8 cellular contexts compared by ENCODE assay signal in genomic region chr7:104923010-104923421, GRCh38.
DNase-seq lines count a peak whose midpoint lies in the region; ATAC-seq, FAIRE-seq and TF ChIP-seq lines count a peak whose summit lies in the region.

No MANE protein-coding gene starts in this region.

- DNase-seq in Caki2 (ENCODE audit: low read depth) (peak; percentile 54), NCI-H82 (lab: John Stamatoyannopoulos, UW) (peak; percentile 93), H1 (ENCODE audit: low read depth in 1 of 2, low spot score in 2 of 2) (peak; percentile 41 to 63)
- peak; percentile 91 for DNase-seq in activated CD8-positive, alpha-beta T cell treated with anti-CD3 and anti-CD28 coated beads for 36 hours
- DNase-seq in stimulated activated naive CD4-positive, alpha-beta T cell treated with Interleukin-2 at 50 U/mL for 16 hours (lab: John Stamatoyannopoulos, UW), result peak; percentile 71

- no peaks in the 10 kb centered on the region for H3K27me3 ChIP-seq in H1 (replicated peaks in 1 of 4; ENCODE audit: control insufficient read depth in 3 of 4, extremely low read depth in 1 of 4, insufficient read depth in 3 of 4, low read length in 3 of 4)
- no peaks in the 10 kb centered on the region for H3K27me3 ChIP-seq in mucosa of rectum (ENCODE audit: control insufficient read depth in 2 of 2, insufficient read depth in 2 of 2, low read length in 2 of 2)

- H3K27ac Mint-ChIP-seq in activated CD8-positive, alpha-beta T cell treated with anti-CD3 and anti-CD28 coated beads for 36 hours, result peak overlapping the region; percentile 52

- H3K23ac ChIP-seq in H1 (ENCODE audit: insufficient read length), result no peak overlapping the region

- peak overlapping the region; percentile 17; the same call in 1 of the 2 replicates for H2AFZ ChIP-seq in H1 (ENCODE audit: low read length)

- no peak overlapping the region for H3K27ac ChIP-seq in H1 (ENCODE audit: low read depth, low read length)
- H3K27ac ChIP-seq in mucosa of rectum (ENCODE audit: low read depth in 2 of 2, low read length in 2 of 2), result peak overlapping the region; percentile 79 to 84

- H3K27me3 Mint-ChIP-seq in activated CD8-positive, alpha-beta T cell treated with anti-CD3 and anti-CD28 coated beads for 36 hours, result no peaks in the 10 kb centered on the region

- intact Hi-C loops in activated CD8-positive, alpha-beta T cell treated with anti-CD3 and anti-CD28 coated beads for 36 hours (cut with micrococcal nuclease), result loop anchor here (2.0 to 5.0 kb wide), 2 partner anchors 58 to 139 kb away; no protein-coding TSS in a partner anchor

- H3K18ac ChIP-seq in H1 (ENCODE audit: extremely low read depth, low read length), result no peak overlapping the region

- H3K79me2 ChIP-seq in H1 (ENCODE audit: control insufficient read depth in 1 of 2, insufficient read depth in 2 of 2, low read length in 2 of 2), result no peaks in the 10 kb centered on the region

- H4K20me1 ChIP-seq in H1 (replicated peaks in 1 of 2; ENCODE audit: control insufficient read depth in 1 of 2, insufficient read depth in 2 of 2, low read length in 2 of 2), result no peaks in the 10 kb centered on the region

- no peaks in the 10 kb centered on the region for H3K23me2 ChIP-seq in H1 (ENCODE audit: low read depth, low read length)

- CTCF ChIA-PET in activated CD8-positive, alpha-beta T cell treated with anti-CD3 and anti-CD28 coated beads for 36 hours (lab: Charles Lee), result interaction anchor here (0.7 to 6.5 kb wide), 11 partner anchors 8 to 512 kb away, joined by 3 to 56 read pairs (median 3); no protein-coding TSS in a partner anchor
- CTCF ChIA-PET in H1 (lab: Charles Lee; ENCODE audit: partially characterized antibody), result interaction anchor here (0.7 to 2.6 kb wide), 12 partner anchors 8 to 571 kb away, joined by 3 to 18 read pairs (median 4); no protein-coding TSS in a partner anchor

- in situ Hi-C loops in Caki2 (cut with HindIII; ENCODE audit: low pct_unique_long_range_greater_than_20kb, low sequenced_read_pairs), result no loop called here

- FAIRE-seq in H1 (lab: Jason Lieb, UNC), result peak; percentile 66

- no peaks in the 10 kb centered on the region for H3K79me1 ChIP-seq in H1 (ENCODE audit: low read depth, low read length)

- no peak overlapping the region for H2BK5ac ChIP-seq in H1 (ENCODE audit: low read depth, low read length)

- H3K36me3 ChIP-seq in H1 (ENCODE audit: control insufficient read depth in 2 of 4, insufficient read depth in 4 of 4, low read length in 3 of 4) (no peaks in the 10 kb centered on the region), mucosa of rectum (ENCODE audit: control insufficient read depth in 2 of 2, insufficient read depth in 2 of 2, low read length in 2 of 2) (no peaks in the 10 kb centered on the region)

- no peak overlapping the region for H4K91ac ChIP-seq in H1 (replicated peaks; ENCODE audit: insufficient read length, low read length)

- H3K14ac ChIP-seq in H1 (ENCODE audit: insufficient read length), result no peak overlapping the region

- ATAC-seq in GM19463 (IDR thresholded peaks at IDR 0.05; ENCODE audit: unreplicated experiment) (peak; percentile 99), HG03558 (IDR thresholded peaks at IDR 0.05; ENCODE audit: extremely low read depth, unreplicated experiment) (peak; percentile 77)
- ATAC-seq in activated CD8-positive, alpha-beta T cell treated with anti-CD3 and anti-CD28 coated beads for 36 hours, result peak; percentile 99

- no peak for TF ChIP-seq EP300 in H1 (IDR thresholded peaks at IDR 0.05; ENCODE audit: borderline replicate concordance in 1 of 2, low read depth in 2 of 2, low read length in 2 of 2)

- H3K56ac ChIP-seq in H1 (replicated peaks; ENCODE audit: insufficient read length, low read depth, low read length), result no peak overlapping the region

- 39% methylated on average over 4 of the region's 4 CpGs; no CpG with 5 or more reads in 1 of the 2 experiments for WGBS in H1 (ENCODE audit: extremely low coverage in 1 of 2, insufficient coverage in 1 of 2, insufficient read length in 1 of 2, insufficient replicate concordance in 2 of 2, low coverage in 1 of 2, low lambda C conversion rate in 2 of 2, missing lambda C conversion rate in 1 of 2), 2 experiments

- no peaks in the 10 kb centered on the region for H3K9me3 Mint-ChIP-seq in activated CD8-positive, alpha-beta T cell treated with anti-CD3 and anti-CD28 coated beads for 36 hours

- H3K4ac ChIP-seq in H1 (replicated peaks; ENCODE audit: insufficient read length, low read depth, low read length), result no peak overlapping the region

- H3K4me1 Mint-ChIP-seq in activated CD8-positive, alpha-beta T cell treated with anti-CD3 and anti-CD28 coated beads for 36 hours (ENCODE audit: low read depth), result peaks cover 4% of the 10 kb centered on the region

- H3K9me3 ChIP-seq in H1 (ENCODE audit: insufficient read depth in 2 of 2, low read depth in 1 of 2, low read length in 1 of 2) (no peaks in the 10 kb centered on the region), mucosa of rectum (ENCODE audit: control insufficient read depth in 2 of 2, low read length in 2 of 2) (no peaks in the 10 kb centered on the region)

- H4K5ac ChIP-seq in H1 (ENCODE audit: insufficient read length, low read depth, low read length), result no peak overlapping the region

- no peak overlapping the region for H2BK120ac ChIP-seq in H1 (replicated peaks; ENCODE audit: low read depth, low read length)

- TF ChIP-seq POLR2A in H1 (IDR thresholded peaks at IDR 0.05; ENCODE audit: control extremely low read depth in 1 of 2, low read depth in 2 of 2, low read length in 2 of 2), result no peak

- peak; percentile 96 to 97 for TF ChIP-seq RAD21 in H1 (IDR thresholded peaks at IDR 0.05 in 1 of 2, conservative IDR thresholded peaks at IDR 0.05 in 1 of 2; ENCODE audit: low read depth in 2 of 2, low read length in 2 of 2)

- 0 out of 2 replicates have a peak overlapping the region, but pooled peaks have one; percentile 48 for H2BK20ac ChIP-seq in H1 (ENCODE audit: low read length)

- no peak overlapping the region for H3K4me2 ChIP-seq in H1 (ENCODE audit: insufficient read depth in 1 of 2, low read depth in 2 of 2, low read length in 2 of 2)

- H3K4me1 ChIP-seq in H1 (replicated peaks in 1 of 4; ENCODE audit: control insufficient read depth in 3 of 4, insufficient read depth in 4 of 4, low read length in 3 of 4), result no peaks in the 10 kb centered on the region; a peak in 1 of 7 replicates
- H3K4me1 ChIP-seq in mucosa of rectum (ENCODE audit: control insufficient read depth in 2 of 2, insufficient read depth in 2 of 2, low read length in 2 of 2), result peaks cover 22 to 37% of the 10 kb centered on the region in 2 donors

- POLR2A ChIA-PET in activated CD8-positive, alpha-beta T cell treated with anti-CD3 and anti-CD28 coated beads for 36 hours (lab: Charles Lee), result no interaction called here
- POLR2A ChIA-PET in H1 (lab: Charles Lee; ENCODE audit: partially characterized antibody), result interaction anchor here (1.5 kb wide), 1 partner anchor 57 kb away, joined by 3 read pairs; no protein-coding TSS in a partner anchor

- H3K9ac ChIP-seq in H1 (replicated peaks in 1 of 4; ENCODE audit: extremely low read depth in 1 of 4, low read depth in 3 of 4, low read length in 3 of 4), result no peak overlapping the region
- H3K9ac ChIP-seq in mucosa of rectum (ENCODE audit: low read depth in 1 of 2, low read length in 2 of 2), result peak overlapping the region; percentile 47 to 68

- H3K4me3 ChIP-seq in H1 (ENCODE audit: extremely low read depth in 1 of 4, insufficient read depth in 2 of 4, low read depth in 3 of 4, low read length in 4 of 4) (no peak overlapping the region), mucosa of rectum (ENCODE audit: low read length in 2 of 2) (peak overlapping the region in 1 of 2 donors; percentile 14)

- no peak overlapping the region for H2BK12ac ChIP-seq in H1 (ENCODE audit: low read depth, low read length)

- peak; percentile 77 for TF ChIP-seq CTCF in activated CD8-positive, alpha-beta T cell treated with anti-CD3 and anti-CD28 coated beads for 36 hours (IDR thresholded peaks at IDR 0.05)
- peak; percentile 57 to 87 (median 73) for TF ChIP-seq CTCF in H1 (IDR thresholded peaks at IDR 0.05; ENCODE audit: control extremely low read depth in 1 of 3, insufficient read depth in 1 of 3, low read depth in 1 of 3, low read length in 3 of 3)

- no peak overlapping the region for H3K4me3 Mint-ChIP-seq in activated CD8-positive, alpha-beta T cell treated with anti-CD3 and anti-CD28 coated beads for 36 hours

- no peak overlapping the region for H4K8ac ChIP-seq in H1 (ENCODE audit: extremely low read depth, insufficient read depth, low read length)

- 0 out of 2 replicates have a peak overlapping the region, but pooled peaks have one; percentile 13 for H2BK15ac ChIP-seq in H1 (ENCODE audit: low read length)

- no peaks in the 10 kb centered on the region for H3K36me3 Mint-ChIP-seq in activated CD8-positive, alpha-beta T cell treated with anti-CD3 and anti-CD28 coated beads for 36 hours (ENCODE audit: low read depth)

- H2AK5ac ChIP-seq in H1 (ENCODE audit: low read depth, low read length), result no peak overlapping the region

TF ChIP-seq in H1, 55 proteins besides CTCF, POLR2A, EP300 and RAD21:
- TF ChIP-seq CBX8 (IDR thresholded peaks at IDR 0.05; ENCODE audit: borderline replicate concordance, low read depth, low read length) (no peak), MAX (IDR thresholded peaks at IDR 0.05) (no peak), GTF2F1 (IDR thresholded peaks at IDR 0.05; ENCODE audit: borderline replicate concordance, low read depth, low read length) (no peak), SUZ12 (IDR thresholded peaks at IDR 0.05; ENCODE audit: low read length) (no peak), CEBPB (IDR thresholded peaks at IDR 0.05; ENCODE audit: low read depth, low read length) (peak; percentile 71), SIN3A (conservative IDR thresholded peaks at IDR 0.05 in 1 of 2, IDR thresholded peaks at IDR 0.05 in 1 of 2; ENCODE audit: low read depth in 1 of 2, low read length in 2 of 2) (peak in 1 of 2 experiments; percentile 59; a peak in 1 of 4 replicates), JUN (IDR thresholded peaks at IDR 0.05; ENCODE audit: low read depth, low read length) (no peak)

Comparison
In these comparisons a context has a peak if more than half of its experiments do, and no peak if none do; other contexts are left out.
1. H3K9ac ChIP-seq: peak in mucosa of rectum (2 of 2); none in H1 (0 of 4).
2. Peak in every context shown above with its lines, with median percentiles within 50 percentile points of each other: DNase-seq and ATAC-seq.